In the genomic region with DNA sequence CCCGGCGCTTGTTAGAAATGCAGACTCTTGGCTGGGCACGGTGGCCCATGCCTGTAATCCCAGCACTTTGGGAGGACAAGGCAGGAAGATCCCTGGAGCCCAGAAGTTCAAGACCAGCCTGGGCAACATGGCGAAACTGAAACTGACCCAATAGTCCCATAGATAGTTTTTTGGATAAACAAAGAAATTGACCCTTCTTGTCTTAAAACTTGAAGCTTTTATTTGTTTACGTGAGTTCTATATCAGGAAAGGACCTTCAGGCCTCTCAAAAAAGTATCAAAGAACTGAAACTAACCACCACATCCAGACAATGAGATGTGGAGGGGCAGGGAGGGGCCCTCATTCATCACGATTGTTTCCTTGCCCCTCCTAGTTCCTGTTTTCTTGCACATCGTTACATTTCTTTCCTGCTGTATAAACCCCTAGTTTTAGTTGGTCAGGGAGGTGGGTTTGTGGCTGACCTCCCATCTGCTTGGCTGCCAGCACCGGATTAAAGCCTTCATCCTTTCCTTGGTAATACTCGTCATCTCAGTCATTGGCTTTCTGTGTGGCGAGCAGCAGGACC, we compare ENCODE assay signal across 9 cellular contexts. TPM values are rescaled to one million over a fixed set of nuclear protein-coding genes. Genes with fewer than 3 reads are reported as not detected.
DNase-seq lines count a peak whose midpoint lies in the region; ATAC-seq and TF ChIP-seq lines count a peak whose summit lies in the region.
"Had no signal": no experiment of that assay in that cellular context is flagged by ENCODE, and none has a peak within 500 bp of the region (broad histone marks: within the 10 kb centered on the region; RNA-seq: fewer than 3 reads in every experiment).

No MANE protein-coding gene starts in this region.

- H3K4me3 ChIP-seq in DND-41 (ENCODE audit: low read depth in 1 of 2, low read length in 2 of 2) (no peak overlapping the region), MM.1S (ENCODE audit: low read length) (peak overlapping the region; percentile 32), astrocyte of the spinal cord (ENCODE audit: low read depth, low read length) (no peak overlapping the region)

- H3K9me2 ChIP-seq in MM.1S (replicated peaks; ENCODE audit: insufficient read depth, low read length), result no peaks in the 10 kb centered on the region

- no peaks in the 10 kb centered on the region for H3K9me3 ChIP-seq in DND-41 (ENCODE audit: insufficient read depth, low read length, severe bottlenecking)
- no peaks in the 10 kb centered on the region for H3K9me3 ChIP-seq in MM.1S (replicated peaks; ENCODE audit: insufficient read depth, low read length)

- no peak overlapping the region for H2AFZ ChIP-seq in DND-41 (ENCODE audit: low read depth, low read length)
- no peak overlapping the region for H2AFZ ChIP-seq in MM.1S (ENCODE audit: low read length)

- H3K79me2 ChIP-seq in DND-41 (ENCODE audit: insufficient read depth, low read length) (no peaks in the 10 kb centered on the region), MM.1S (ENCODE audit: low read length) (no peaks in the 10 kb centered on the region)

- H3K36me3 ChIP-seq in DND-41 (ENCODE audit: insufficient read depth, low read length) (no peaks in the 10 kb centered on the region), MM.1S (replicated peaks; ENCODE audit: insufficient read depth, low read length) (no peaks in the 10 kb centered on the region)

- no peak for TF ChIP-seq CTCF in DND-41 (IDR thresholded peaks at IDR 0.05; ENCODE audit: borderline replicate concordance, extremely low read depth, low read length, poor library complexity, severe bottlenecking)
- TF ChIP-seq CTCF in MM.1S (IDR thresholded peaks at IDR 0.05; ENCODE audit: low read length), result no peak
- no peak for TF ChIP-seq CTCF in astrocyte of the spinal cord (IDR thresholded peaks at IDR 0.05; ENCODE audit: low read depth, low read length)

- H3K9ac ChIP-seq in DND-41 (ENCODE audit: low read depth, low read length) (no peak overlapping the region), MM.1S (ENCODE audit: low read length) (peak overlapping the region; percentile 86)

- in situ Hi-C loops in astrocyte of the spinal cord (cut with HindIII; ENCODE audit: low sequenced_read_pairs), result no loop called here

- no peaks in the 10 kb centered on the region for H3K27me3 ChIP-seq in DND-41 (ENCODE audit: insufficient read depth, low read length, poor library complexity)
- no peaks in the 10 kb centered on the region for H3K27me3 ChIP-seq in MM.1S (replicated peaks; ENCODE audit: insufficient read depth, low read length)

- H3K4me2 ChIP-seq in DND-41 (ENCODE audit: insufficient read depth, low read length) (no peak overlapping the region), MM.1S (ENCODE audit: low read depth, low read length) (peak overlapping the region; percentile 93)

- H3K27ac ChIP-seq in DND-41 (ENCODE audit: low read length), result peak overlapping the region; percentile 44
- H3K27ac ChIP-seq in MM.1S (ENCODE audit: low read length), result peak overlapping the region; percentile 100

- H3F3A ChIP-seq in MM.1S (ENCODE audit: insufficient read depth, low read length), result peaks cover 45% of the 10 kb centered on the region

- H3K4me1 ChIP-seq in DND-41 (ENCODE audit: insufficient read depth, low read length) (peaks cover 46% of the 10 kb centered on the region), MM.1S (ENCODE audit: low read length) (peaks cover 46% of the 10 kb centered on the region)

- DNase-seq in DND-41 (peak; percentile 50), MM.1S (peak; percentile 89), astrocyte of the spinal cord (ENCODE audit: low read depth, low spot score) (peak; percentile 9), cortex of kidney (lab: John Stamatoyannopoulos, UW) (no peak), inferior parietal cortex (ENCODE audit: extremely low spot score) (no peak), mesenteric fat pad (ENCODE audit: low spot score) (no peak)
- no peak for DNase-seq in activated CD4-positive, CD25-positive, alpha-beta regulatory T cell treated with anti-CD3 and anti-CD28 coated beads, Interleukin-2, amount 50 U/mL, for 72 hours

- H4K20me1 ChIP-seq in DND-41 (ENCODE audit: insufficient read depth, low read length), result 0 out of 2 replicates have a peak, but pooled peaks cover under 1% of the 10 kb centered on the region
- no peaks in the 10 kb centered on the region for H4K20me1 ChIP-seq in MM.1S (ENCODE audit: insufficient read depth, low read length)

- ATAC-seq in DND-41 (ENCODE audit: insufficient read depth, low read depth) (0 out of 3 replicates have a peak, but pooled peaks have one; percentile 29), GM21381 (IDR thresholded peaks at IDR 0.05; ENCODE audit: unreplicated experiment) (peak; percentile 35)

RNA-seq across cellular contexts. Expression of gene PRM1, which starts 29.9 kb away (rescaled TPM):
- not detected for total RNA-seq in mesenteric fat pad
- total RNA-seq: pulmonary artery endothelial cell had no signal

RNA-seq across cellular contexts. Expression of gene RMI2, which starts 34.2 kb away (rescaled TPM):
- total RNA-seq in mesenteric fat pad, result 0.45 TPM

RNA-seq across cellular contexts. Expression of gene PRM2, which starts 34.8 kb away (rescaled TPM):
- total RNA-seq in mesenteric fat pad, result not detected
- total RNA-seq: pulmonary artery endothelial cell had no signal

RNA-seq across cellular contexts. Expression of gene PRM3, which starts 37.6 kb away (rescaled TPM):
- not detected for total RNA-seq in mesenteric fat pad
- total RNA-seq: pulmonary artery endothelial cell had no signal

RNA-seq across cellular contexts. Expression of gene TNP2, which starts 42.0 kb away (rescaled TPM):
- not detected for total RNA-seq in mesenteric fat pad
- total RNA-seq: pulmonary artery endothelial cell had no signal

Comparison
In these comparisons a context has a peak if more than half of its experiments do, and no peak if none do; other contexts are left out.
1. DNase-seq: peak in DND-41 (single experiment), MM.1S (single experiment) and astrocyte of the spinal cord (single experiment); none in cortex of kidney (single experiment), inferior parietal cortex (single experiment), activated CD4-positive, CD25-positive, alpha-beta regulatory T cell treated with anti-CD3 and anti-CD28 coated beads, Interleukin-2, amount 50 U/mL, for 72 hours (single experiment) and mesenteric fat pad (single experiment).